ENCODE assay signal across 1 cellular context in genomic region chr9:110897899-110898298, GRCh38.
TF ChIP-seq lines count a peak whose summit lies in the region.

No MANE protein-coding gene starts in this region.

TF ChIP-seq in GM23338, 12 proteins besides CTCF, POLR2A, EP300 and RAD21 (continued from another document):
- TF ChIP-seq ZNF462 (CRISPR knock-in tag; IDR thresholded peaks at IDR 0.05) = no peak
- TF ChIP-seq REST (IDR thresholded peaks at IDR 0.05; ENCODE audit: unreplicated experiment) = no peak
